In genomic region chr15:40930430-40931299, GRCh38 we compare ENCODE assay signal across 8 cellular contexts. TPM values are rescaled to one million over a fixed set of nuclear protein-coding genes. Genes with fewer than 3 reads are reported as not detected.
DNase-seq lines count a peak whose midpoint lies in the region; ATAC-seq and TF ChIP-seq lines count a peak whose summit lies in the region.

No MANE protein-coding gene starts in this region.

- peaks cover 0 to 3% of the 10 kb centered on the region in 2 experiments; a peak in 3 of 5 replicates for H3K9me3 Mint-ChIP-seq in H9
- H3K9me3 Mint-ChIP-seq in central memory CD8-positive, alpha-beta T cell = no peaks in the 10 kb centered on the region

- no peak overlapping the region for H4K5ac ChIP-seq in H9 (ENCODE audit: insufficient read length, low read depth, low read length)

- H3K18ac ChIP-seq in H9 (ENCODE audit: insufficient read length, low read depth, low read length) = no peak overlapping the region

- no peak overlapping the region for H3K4ac ChIP-seq in H9 (ENCODE audit: low read depth, low read length)

- H3K27ac ChIP-seq in ACC112 (ENCODE audit: low read depth, low read length) = no peak overlapping the region
- no peak overlapping the region for H3K27ac ChIP-seq in H9 (ENCODE audit: insufficient read length, low read depth, low read length)
- no peak overlapping the region for H3K27ac ChIP-seq in SK-N-MC

- ATAC-seq in central memory CD8-positive, alpha-beta T cell (replicated peaks; ENCODE audit: extremely low read depth, poor library complexity, severe bottlenecking) = no peak
- ATAC-seq in left lobe of liver = peak; percentile 24
- no peak for ATAC-seq in GM21528 (IDR thresholded peaks at IDR 0.05; ENCODE audit: low FRiP score, unreplicated experiment)

- TF ChIP-seq CTCF in H9 (conservative IDR thresholded peaks at IDR 0.05) = peak; percentile 63

- no peak overlapping the region for H3K23ac ChIP-seq in H9 (ENCODE audit: insufficient read length, low read depth, low read length)

- no peak overlapping the region for H2BK12ac ChIP-seq in H9 (ENCODE audit: insufficient read length, low read depth, low read length)

- H3K14ac ChIP-seq in H9 (ENCODE audit: insufficient read depth, low read length) = no peak overlapping the region

- H2AFZ ChIP-seq in ACC112 (ENCODE audit: low read length, unreplicated experiment) (no peak overlapping the region), H9 (ENCODE audit: low read length) (no peak overlapping the region)

- no peaks in the 10 kb centered on the region for H3K79me1 ChIP-seq in H9 (ENCODE audit: insufficient read depth, low read depth, low read length, poor library complexity, severe bottlenecking)

- no peak overlapping the region; a peak in 1 of 7 replicates for H3K27ac Mint-ChIP-seq in H9
- H3K27ac Mint-ChIP-seq in central memory CD8-positive, alpha-beta T cell (ENCODE audit: low read depth) = no peak overlapping the region

- H3K27me3 Mint-ChIP-seq in H9 (ENCODE audit: low read depth) = peaks cover 98% of the 10 kb centered on the region
- H3K27me3 Mint-ChIP-seq in central memory CD8-positive, alpha-beta T cell = peaks cover 59% of the 10 kb centered on the region

- H2BK5ac ChIP-seq in H9 (ENCODE audit: insufficient read length, low read length) = no peak overlapping the region

- H2AK5ac ChIP-seq in H9 (ENCODE audit: insufficient read length, low read length) = no peak overlapping the region

- peak overlapping the region; percentile 58 to 87 for H3K4me3 Mint-ChIP-seq in H9
- peak overlapping the region; percentile 76 for H3K4me3 Mint-ChIP-seq in central memory CD8-positive, alpha-beta T cell

- H2BK15ac ChIP-seq in H9 (ENCODE audit: low read depth, low read length) = no peak overlapping the region

- DNase-seq in H9 (peak; percentile 88), SK-N-MC (ENCODE audit: low read depth, low spot score) (no peak), left lobe of liver (ENCODE audit: low spot score) (no peak), NCI-H446 (lab: John Stamatoyannopoulos, UW) (no peak)
- no peak for DNase-seq in central memory CD8-positive, alpha-beta T cell (ENCODE audit: low spot score in 2 of 2)
- peak; percentile 34 for DNase-seq in stimulated activated naive CD4-positive, alpha-beta T cell treated with Interleukin-2 at 50 U/mL for 16 hours (lab: John Stamatoyannopoulos, UW)

- peak overlapping the region; percentile 72 for H3K4me3 ChIP-seq in ACC112 (ENCODE audit: low read depth, low read length)
- H3K4me3 ChIP-seq in SK-N-MC = peak overlapping the region; percentile 36

- H3K79me2 ChIP-seq in ACC112 (ENCODE audit: control insufficient read depth, insufficient read depth, low read length, unreplicated experiment) = no peaks in the 10 kb centered on the region
- H3K79me2 ChIP-seq in H9 (ENCODE audit: insufficient read depth, low read length) = no peaks in the 10 kb centered on the region

- H3K27me3 ChIP-seq in ACC112 (ENCODE audit: insufficient read depth, low read length) (peaks cover 57% of the 10 kb centered on the region), H9 (ENCODE audit: insufficient read depth, low read length) (peaks cover 43% of the 10 kb centered on the region)

- peaks cover 34% of the 10 kb centered on the region for H3K23me2 ChIP-seq in H9 (ENCODE audit: insufficient read length, low read depth, low read length, poor library complexity, severe bottlenecking)

- no peak overlapping the region for H4K8ac ChIP-seq in H9 (replicated peaks; ENCODE audit: insufficient read length, low read depth, low read length)

- no peak overlapping the region for H3T11ph ChIP-seq in H9 (ENCODE audit: low read length)

- no CpG with 5 or more reads among the region's 46 CpGs for WGBS in H9 (ENCODE audit: extremely low coverage, insufficient read length, low lambda C conversion rate)

- no peak overlapping the region for H3K9ac ChIP-seq in H9 (ENCODE audit: extremely low read depth, insufficient read length, low read length)
- H3K9ac ChIP-seq in SK-N-MC (ENCODE audit: insufficient read length) = no peak overlapping the region

- no peak overlapping the region for H2BK120ac ChIP-seq in H9 (ENCODE audit: low read depth, low read length, poor library complexity, severe bottlenecking)

- peak overlapping the region; percentile 68 for H3K4me2 ChIP-seq in H9 (ENCODE audit: insufficient read depth, insufficient read length, low read length)

- H2BK20ac ChIP-seq in H9 (ENCODE audit: low read depth, low read length, poor library complexity, severe bottlenecking) = no peak overlapping the region

- no peaks in the 10 kb centered on the region for H3K9me3 ChIP-seq in H9 (ENCODE audit: control insufficient read depth, low read depth, low read length)
- H3K9me3 ChIP-seq in SK-N-MC (ENCODE audit: low read depth, low read length) = no peaks in the 10 kb centered on the region

- no peaks in the 10 kb centered on the region for H4K20me1 ChIP-seq in H9 (ENCODE audit: control insufficient read depth, insufficient read depth, insufficient read length)

- H3K4me1 ChIP-seq in ACC112 (ENCODE audit: control insufficient read depth, insufficient read depth, low read length, unreplicated experiment) (peaks cover 14% of the 10 kb centered on the region), H9 (ENCODE audit: insufficient read depth, low read length) (peaks cover 3% of the 10 kb centered on the region; the same call in 1 of the 2 replicates)

- H3K56ac ChIP-seq in H9 (ENCODE audit: insufficient read length, low read depth, low read length) = no peak overlapping the region

- H3K36me3 ChIP-seq in ACC112 (ENCODE audit: insufficient read depth, low read length) (no peaks in the 10 kb centered on the region), SK-N-MC (ENCODE audit: insufficient read depth, low read length) (no peaks in the 10 kb centered on the region)

- H3K4me1 Mint-ChIP-seq in H9 = peaks cover 29 to 39% of the 10 kb centered on the region in 2 experiments
- H3K4me1 Mint-ChIP-seq in central memory CD8-positive, alpha-beta T cell = peaks cover 50% of the 10 kb centered on the region

- no peak overlapping the region for H4K91ac ChIP-seq in H9 (ENCODE audit: insufficient read length, low read depth, low read length)

- no peaks in the 10 kb centered on the region; a peak in 1 of 7 replicates for H3K36me3 Mint-ChIP-seq in H9 (ENCODE audit: insufficient read depth in 1 of 3, low read depth in 3 of 3)
- H3K36me3 Mint-ChIP-seq in central memory CD8-positive, alpha-beta T cell (ENCODE audit: insufficient read depth) = peaks cover 3% of the 10 kb centered on the region

RNA-seq across cellular contexts. Expression of gene DLL4, which starts 1.5 kb away (rescaled TPM):
- total RNA-seq in H9 (2021) (0.28 and 0.35 TPM in 2 replicates), left lobe of liver (3.7 TPM)

RNA-seq across cellular contexts. Expression of gene CHAC1, which starts 22.6 kb away (rescaled TPM):
- total RNA-seq in H9 (2021) (47.2 and 48.7 TPM in 2 replicates), left lobe of liver (1.1 TPM)

RNA-seq across cellular contexts. Expression of gene VPS18, which starts 36.4 kb away (rescaled TPM):
- total RNA-seq in H9 (2021) (45.0 and 46.1 TPM in 2 replicates), left lobe of liver (10.3 TPM)

RNA-seq across cellular contexts. Expression of gene RHOV, which starts 56.6 kb away (rescaled TPM):
- total RNA-seq in H9 (2021) (3.9 and 4.3 TPM in 2 replicates), left lobe of liver (not detected)

Comparison
In these comparisons a context has a peak if more than half of its experiments do, and no peak if none do; other contexts are left out.
1. DNase-seq: peak in H9 (single experiment) and stimulated activated naive CD4-positive, alpha-beta T cell treated with Interleukin-2 at 50 U/mL for 16 hours (single experiment); none in SK-N-MC (single experiment), central memory CD8-positive, alpha-beta T cell (0 of 2), left lobe of liver (single experiment) and NCI-H446 (0 of 2).
2. RNA of gene CHAC1, which starts 22.6 kb away (total RNA-seq): 47.2 to 48.7 TPM in H9; 1.1 TPM in left lobe of liver (single experiment); every median in the first group is over 10 times any median in the second.